Comparison of ENCODE assay signal across 9 cellular contexts in the genomic region with DNA sequence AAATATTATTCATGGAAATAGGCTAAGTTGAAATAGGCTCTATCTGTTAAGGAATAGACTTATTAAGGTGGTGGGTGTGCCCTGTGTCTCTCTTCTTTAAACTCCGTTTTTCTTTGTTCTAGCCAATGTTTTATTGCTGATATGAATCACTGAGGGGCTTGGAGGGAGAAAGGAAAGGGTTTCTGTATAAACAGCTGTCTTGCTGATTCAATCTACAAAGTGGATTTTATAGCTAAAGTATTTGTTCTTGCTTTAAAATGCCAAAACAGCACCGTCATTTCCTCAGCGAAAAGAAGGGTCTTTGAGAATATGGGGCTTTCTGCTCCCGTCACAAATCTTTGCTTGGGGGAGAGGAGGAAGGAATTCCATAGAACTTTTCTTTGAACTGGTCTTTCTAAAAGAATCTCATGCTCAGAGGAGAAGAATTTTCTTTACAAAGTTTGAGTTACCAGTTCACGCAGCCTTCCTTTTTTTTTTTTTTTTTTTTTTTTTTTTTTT. TPM values are rescaled to one million over a fixed set of nuclear protein-coding genes. Genes with fewer than 3 reads are reported as not detected.
DNase-seq lines count a peak whose midpoint lies in the region; ATAC-seq and TF ChIP-seq lines count a peak whose summit lies in the region.
"Had no signal": no experiment of that assay in that cellular context is flagged by ENCODE, and none has a peak within 500 bp of the region (broad histone marks: within the 10 kb centered on the region; RNA-seq: fewer than 3 reads in every experiment).

No MANE protein-coding gene starts in this region.

- no peaks in the 10 kb centered on the region for H3K27me3 Mint-ChIP-seq in CD4-positive, alpha-beta T cell

- H3K79me1 ChIP-seq in mesenchymal stem cell (replicated peaks; ENCODE audit: low read length, poor library complexity, severe bottlenecking): peaks cover 27% of the 10 kb centered on the region

- intact Hi-C loops in CD4-positive, alpha-beta T cell (cut with DNase I, micrococcal nuclease): loop anchor here in 1 of 2 experiments (5.0 kb wide), 1 partner anchor 38 kb away; the partner anchor contains the start of gene MSI2

- no peak overlapping the region for H3K4me2 ChIP-seq in mesenchymal stem cell (ENCODE audit: low read length, poor library complexity, severe bottlenecking)

- H3K4me3 ChIP-seq in WI38 (ENCODE audit: low read depth, low read length) (peak overlapping the region; percentile 31), mesenchymal stem cell (ENCODE audit: insufficient read depth in 1 of 2, low read depth in 1 of 2, low read length in 2 of 2) (no peak overlapping the region)
- H3K4me3 ChIP-seq: sigmoid colon had no signal

- no peak overlapping the region for H3K23ac ChIP-seq in mesenchymal stem cell (ENCODE audit: low read length in 2 of 2)

- H3K27ac ChIP-seq in CD4-positive, alpha-beta T cell (ENCODE audit: low read depth, low read length): no peak overlapping the region
- peak overlapping the region; percentile 87 for H3K27ac ChIP-seq in mesenchymal stem cell (ENCODE audit: low read length, poor library complexity, severe bottlenecking)
- H3K27ac ChIP-seq: sigmoid colon had no signal

- H2BK5ac ChIP-seq in mesenchymal stem cell (ENCODE audit: low read depth, low read length, poor library complexity, severe bottlenecking): no peak overlapping the region

- H2AK5ac ChIP-seq in mesenchymal stem cell (ENCODE audit: low read length, severe bottlenecking): no peak overlapping the region

- CTCF ChIA-PET in CD4-positive, alpha-beta T cell (lab: Charles Lee): interaction anchor here (4.2 kb wide), 1 partner anchor 52 kb away, joined by 12 read pairs; no protein-coding TSS in a partner anchor
- CTCF ChIA-PET in HEK293T (lab: Yijun Ruan, JAX): no interaction called here

- H2BK15ac ChIP-seq in mesenchymal stem cell (ENCODE audit: low read depth, poor library complexity, severe bottlenecking): no peak overlapping the region

- peaks cover 3 to 14% of the 10 kb centered on the region in 2 experiments for H3K36me3 ChIP-seq in mesenchymal stem cell (ENCODE audit: control insufficient read depth in 1 of 2, insufficient read depth in 2 of 2, low read depth in 1 of 2, low read length in 2 of 2)
- H3K36me3 ChIP-seq: sigmoid colon had no signal

- no peak overlapping the region for H2BK12ac ChIP-seq in mesenchymal stem cell (ENCODE audit: low read length in 2 of 2)

- H3K4me3 Mint-ChIP-seq in CD4-positive, alpha-beta T cell: no peak overlapping the region

- H2AFZ ChIP-seq in mesenchymal stem cell (ENCODE audit: low read depth, low read length): no peak overlapping the region

- 0% methylated on average over 4 of the region's 5 CpGs for WGBS in mesenchymal stem cell

- H3K9me3 ChIP-seq in CD4-positive, alpha-beta T cell (ENCODE audit: control insufficient read depth, low read length): no peaks in the 10 kb centered on the region
- peaks cover 10% of the 10 kb centered on the region for H3K9me3 ChIP-seq in mesenchymal stem cell (ENCODE audit: control insufficient read depth, low read length)
- H3K9me3 ChIP-seq: sigmoid colon had no signal

- H3K4me1 ChIP-seq in mesenchymal stem cell (ENCODE audit: control insufficient read depth, insufficient read depth, low read depth, low read length): peaks cover 20% of the 10 kb centered on the region

- H4K8ac ChIP-seq in mesenchymal stem cell (ENCODE audit: low read length): no peak overlapping the region

- H4K91ac ChIP-seq in mesenchymal stem cell (ENCODE audit: low read length): no peak overlapping the region

- ATAC-seq in CD4-positive, alpha-beta T cell (ENCODE audit: poor library complexity): peak; percentile 32
- ATAC-seq in GM19035 (IDR thresholded peaks at IDR 0.05; ENCODE audit: unreplicated experiment): no peak

- no peaks in the 10 kb centered on the region for H3K9me3 Mint-ChIP-seq in CD4-positive, alpha-beta T cell

- no peak for DNase-seq in CD4-positive, alpha-beta T cell
- DNase-seq in HEK293T (ENCODE audit: extremely low spot score) (no peak), mesenchymal stem cell (peak; percentile 59), UCSD-AML1 (lab: John Stamatoyannopoulos, UW; ENCODE audit: unreplicated experiment) (no peak), NOMO-1 treated with DMSO at 0.1 percent for 48 hours (lab: John Stamatoyannopoulos, UW; ENCODE audit: unreplicated experiment) (no peak)
- DNase-seq in activated CD4-positive, CD25-positive, alpha-beta regulatory T cell (lab: John Stamatoyannopoulos, UW): no peak
- DNase-seq: sigmoid colon had no signal

- H3K9ac ChIP-seq in mesenchymal stem cell (ENCODE audit: low read length): no peak overlapping the region

- H3K14ac ChIP-seq in mesenchymal stem cell (ENCODE audit: low read length in 2 of 2): no peak overlapping the region

- POLR2A ChIA-PET in CD4-positive, alpha-beta T cell (lab: Charles Lee): no interaction called here
- POLR2A ChIA-PET in HEK293T (lab: Yijun Ruan, JAX): no interaction called here

- H3K27ac Mint-ChIP-seq in CD4-positive, alpha-beta T cell: no peak overlapping the region

- no peaks in the 10 kb centered on the region for H3K27me3 ChIP-seq in CD4-positive, alpha-beta T cell (ENCODE audit: control insufficient read depth, insufficient read depth, low read length)
- H3K27me3 ChIP-seq in mesenchymal stem cell (ENCODE audit: control insufficient read depth in 1 of 2, insufficient read depth in 1 of 2, low read length in 2 of 2): no peaks in the 10 kb centered on the region
- H3K27me3 ChIP-seq: sigmoid colon had no signal

- no peak for TF ChIP-seq CTCF in CD4-positive, alpha-beta T cell (IDR thresholded peaks at IDR 0.05)
- TF ChIP-seq CTCF in WI38 (IDR thresholded peaks at IDR 0.05; ENCODE audit: low read depth, low read length): no peak

- H3K36me3 Mint-ChIP-seq in CD4-positive, alpha-beta T cell (ENCODE audit: low read depth): peaks cover 81% of the 10 kb centered on the region

- H3K4me1 Mint-ChIP-seq in CD4-positive, alpha-beta T cell (ENCODE audit: low read depth): peaks cover 57% of the 10 kb centered on the region

- no peak overlapping the region for H3K18ac ChIP-seq in mesenchymal stem cell (ENCODE audit: low read depth in 1 of 2, low read length in 2 of 2)

- H2BK120ac ChIP-seq in mesenchymal stem cell (ENCODE audit: low read depth, low read length): no peak overlapping the region

- no peak overlapping the region for H3K4ac ChIP-seq in mesenchymal stem cell (ENCODE audit: low read depth in 1 of 2, low read length in 2 of 2)

TF ChIP-seq in HEK293T, 16 proteins besides CTCF, POLR2A, EP300 and RAD21:
- no peak for TF ChIP-seq PKNOX1 (IDR thresholded peaks at IDR 0.05)
- no peak for TF ChIP-seq CTBP1 (IDR thresholded peaks at IDR 0.05; ENCODE audit: borderline replicate concordance)
- no peak for TF ChIP-seq FOXK2 (IDR thresholded peaks at IDR 0.05)
- no peak for TF ChIP-seq ELF4 (IDR thresholded peaks at IDR 0.05)
- TF ChIP-seq ZNF384 (IDR thresholded peaks at IDR 0.05): peak; percentile 41; the same call in 1 of the 2 replicates

RNA-seq across cellular contexts. Expression of gene MSI2, which starts 39.3 kb away (rescaled TPM):
- 100 to 1,000 TPM; 129 to 132 TPM for total RNA-seq in CD4-positive, alpha-beta T cell
- 21.7 TPM for polyA plus RNA-seq in mesenchymal stem cell (2013, experiment 1 of 2)
- polyA plus RNA-seq in mesenchymal stem cell (2013, experiment 2 of 2): 22.6 TPM
